8 cellular contexts compared by ENCODE assay signal in the genomic region with DNA sequence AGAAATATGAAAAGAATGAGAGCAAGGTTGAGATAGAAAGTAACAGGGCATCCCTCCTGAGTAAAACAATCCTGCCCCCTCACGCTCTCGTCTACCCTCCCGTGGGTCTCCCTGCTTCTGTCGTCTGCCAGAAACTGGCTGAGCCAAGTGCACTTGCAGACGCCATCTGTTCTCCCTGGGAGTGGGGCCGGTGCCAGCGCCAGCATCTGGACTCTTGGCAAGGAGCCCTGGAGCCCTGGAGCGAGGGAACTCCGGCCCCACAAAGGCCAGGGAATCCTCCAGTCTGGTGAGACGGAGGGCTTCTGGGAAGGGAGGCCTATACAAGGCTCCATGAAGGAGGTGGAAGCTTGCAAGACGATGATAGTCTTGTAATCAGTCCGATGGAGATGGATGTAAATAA. TPM values are rescaled to one million over a fixed set of nuclear protein-coding genes. Genes with fewer than 3 reads are reported as not detected.
DNase-seq lines count a peak whose midpoint lies in the region; ATAC-seq and TF ChIP-seq lines count a peak whose summit lies in the region.

No MANE protein-coding gene starts in this region.

- no peak overlapping the region for H3K4me3 ChIP-seq in esophagus muscularis mucosa

- TF ChIP-seq CTCF in esophagus muscularis mucosa (IDR thresholded peaks at IDR 0.05): no peak
- no peak for TF ChIP-seq CTCF in activated CD8-positive, alpha-beta T cell treated with anti-CD3 and anti-CD28 coated beads for 36 hours (IDR thresholded peaks at IDR 0.05)

- H3K4me1 ChIP-seq in esophagus muscularis mucosa: peaks cover 20 to 44% (median 38%) of the 10 kb centered on the region in 4 donors

- H3K27me3 ChIP-seq in esophagus muscularis mucosa: no peaks in the 10 kb centered on the region

- peaks cover 22% of the 10 kb centered on the region for H3K4me1 Mint-ChIP-seq in activated CD8-positive, alpha-beta T cell treated with anti-CD3 and anti-CD28 coated beads for 36 hours (ENCODE audit: low read depth)
- peaks cover 19% of the 10 kb centered on the region for H3K4me1 Mint-ChIP-seq in activated CD4-positive, alpha-beta T cell treated with anti-CD3 and anti-CD28 coated beads, Interleukin-2, amount 10 ng/mL, durations not matched to agents 7 days and 5 days

- H3K4me3 Mint-ChIP-seq in activated CD8-positive, alpha-beta T cell treated with anti-CD3 and anti-CD28 coated beads for 36 hours: no peak overlapping the region
- H3K4me3 Mint-ChIP-seq in activated CD4-positive, alpha-beta T cell treated with anti-CD3 and anti-CD28 coated beads, Interleukin-2, amount 10 ng/mL, durations not matched to agents 7 days and 5 days: no peak overlapping the region

- TF ChIP-seq POLR2A in esophagus muscularis mucosa (IDR thresholded peaks at IDR 0.05; ENCODE audit: low read depth): no peak

- H3K9me3 ChIP-seq in esophagus muscularis mucosa: no peaks in the 10 kb centered on the region

- WGBS in esophagus muscularis mucosa: 14% methylated on average over 12 of the region's 12 CpGs

- CTCF ChIA-PET in activated CD8-positive, alpha-beta T cell treated with anti-CD3 and anti-CD28 coated beads for 36 hours (lab: Charles Lee): no interaction called here
- CTCF ChIA-PET in activated CD4-positive, alpha-beta T cell treated with anti-CD3 and anti-CD28 coated beads, Interleukin-2, amount 10 ng/mL, durations not matched to agents 7 days and 5 days (lab: Charles Lee): no interaction called here

- no peak for ATAC-seq in HG02884 (IDR thresholded peaks at IDR 0.05; ENCODE audit: unreplicated experiment)
- ATAC-seq in activated CD8-positive, alpha-beta T cell treated with anti-CD3 and anti-CD28 coated beads for 36 hours: no peak

- POLR2A ChIA-PET in activated CD8-positive, alpha-beta T cell treated with anti-CD3 and anti-CD28 coated beads for 36 hours (lab: Charles Lee): no interaction called here
- POLR2A ChIA-PET in activated CD4-positive, alpha-beta T cell treated with anti-CD3 and anti-CD28 coated beads, Interleukin-2, amount 10 ng/mL, durations not matched to agents 7 days and 5 days (lab: Charles Lee): no interaction called here

- no peaks in the 10 kb centered on the region for H3K27me3 Mint-ChIP-seq in activated CD8-positive, alpha-beta T cell treated with anti-CD3 and anti-CD28 coated beads for 36 hours
- H3K27me3 Mint-ChIP-seq in activated CD4-positive, alpha-beta T cell treated with anti-CD3 and anti-CD28 coated beads, Interleukin-2, amount 10 ng/mL, durations not matched to agents 7 days and 5 days: no peaks in the 10 kb centered on the region

- H3K9me3 Mint-ChIP-seq in activated CD8-positive, alpha-beta T cell treated with anti-CD3 and anti-CD28 coated beads for 36 hours: no peaks in the 10 kb centered on the region
- no peaks in the 10 kb centered on the region for H3K9me3 Mint-ChIP-seq in activated CD4-positive, alpha-beta T cell treated with anti-CD3 and anti-CD28 coated beads, Interleukin-2, amount 10 ng/mL, durations not matched to agents 7 days and 5 days

- no peak overlapping the region for H3K27ac Mint-ChIP-seq in activated CD8-positive, alpha-beta T cell treated with anti-CD3 and anti-CD28 coated beads for 36 hours
- no peak overlapping the region for H3K27ac Mint-ChIP-seq in activated CD4-positive, alpha-beta T cell treated with anti-CD3 and anti-CD28 coated beads, Interleukin-2, amount 10 ng/mL, durations not matched to agents 7 days and 5 days

- DNase-seq in DMS79 treated with DMSO at 0.1 percent for 48 hours (lab: John Stamatoyannopoulos, UW) (peak; percentile 96), NCI-H524 treated with DMSO at 0.1 percent for 48 hours (lab: John Stamatoyannopoulos, UW) (peak; percentile 93), esophagus muscularis mucosa (ENCODE audit: extremely low spot score) (peak; percentile 93), pons (ENCODE audit: low spot score) (peak; percentile 69), kidney glomerular epithelial cell (lab: John Stamatoyannopoulos, UW) (no peak)
- no peak for DNase-seq in activated CD8-positive, alpha-beta T cell treated with anti-CD3 and anti-CD28 coated beads for 36 hours
- DNase-seq in activated CD4-positive, alpha-beta T cell treated with anti-CD3 and anti-CD28 coated beads, Interleukin-2, amount 10 ng/mL, durations not matched to agents 7 days and 5 days: no peak

- H3K36me3 Mint-ChIP-seq in activated CD8-positive, alpha-beta T cell treated with anti-CD3 and anti-CD28 coated beads for 36 hours (ENCODE audit: low read depth): peaks cover 2% of the 10 kb centered on the region
- H3K36me3 Mint-ChIP-seq in activated CD4-positive, alpha-beta T cell treated with anti-CD3 and anti-CD28 coated beads, Interleukin-2, amount 10 ng/mL, durations not matched to agents 7 days and 5 days (ENCODE audit: low read depth): no peaks in the 10 kb centered on the region

- no peak for TF ChIP-seq EP300 in esophagus muscularis mucosa (IDR thresholded peaks at IDR 0.05)

- H3K27ac ChIP-seq in esophagus muscularis mucosa (replicated peaks in 1 of 4): peak overlapping the region in 3 of 4 donors; percentile 30 to 52 (median 42)

- intact Hi-C loops in esophagus muscularis mucosa (cut with DNase I): no loop called here
- intact Hi-C loops in activated CD8-positive, alpha-beta T cell treated with anti-CD3 and anti-CD28 coated beads for 36 hours (cut with micrococcal nuclease): no loop called here

- no peaks in the 10 kb centered on the region for H3K36me3 ChIP-seq in esophagus muscularis mucosa

RNA-seq across cellular contexts. Expression of a gene that starts 2.3 kb away (rescaled TPM):
- 10 to 100 TPM in 3 of 4 donors, 1 to 10 TPM in 1; 9.7 to 17.2 (median 14.1) TPM for total RNA-seq in esophagus muscularis mucosa
- 1 to 10 TPM; 8.9 to 9.1 TPM for total RNA-seq in activated CD8-positive, alpha-beta T cell treated with anti-CD3 and anti-CD28 coated beads for 36 hours
- total RNA-seq in activated CD4-positive, alpha-beta T cell treated with anti-CD3 and anti-CD28 coated beads, Interleukin-2, amount 10 ng/mL, durations not matched to agents 7 days and 5 days: 1 to 10 TPM; 5.4 to 5.6 TPM

RNA-seq across cellular contexts. Expression of a gene that starts 10.0 kb away (rescaled TPM):
- total RNA-seq in esophagus muscularis mucosa: 1 to 10 TPM; 4.9 to 9.3 (median 6.9) TPM
- 1 to 10 TPM; 3.1 to 5.1 TPM for total RNA-seq in activated CD8-positive, alpha-beta T cell treated with anti-CD3 and anti-CD28 coated beads for 36 hours
- total RNA-seq in activated CD4-positive, alpha-beta T cell treated with anti-CD3 and anti-CD28 coated beads, Interleukin-2, amount 10 ng/mL, durations not matched to agents 7 days and 5 days: 10 to 100 TPM; 11.6 to 11.7 TPM

RNA-seq across cellular contexts. Expression of a gene that starts 20.3 kb away (rescaled TPM):
- total RNA-seq in esophagus muscularis mucosa: 10 to 100 TPM; 29.8 to 52.4 (median 31.8) TPM
- total RNA-seq in activated CD8-positive, alpha-beta T cell treated with anti-CD3 and anti-CD28 coated beads for 36 hours: 100 to 1,000 TPM; 112 to 123 TPM
- 100 to 1,000 TPM; 194 TPM for total RNA-seq in activated CD4-positive, alpha-beta T cell treated with anti-CD3 and anti-CD28 coated beads, Interleukin-2, amount 10 ng/mL, durations not matched to agents 7 days and 5 days

RNA-seq across cellular contexts. Expression of a gene that starts 23.2 kb away (rescaled TPM):
- total RNA-seq in esophagus muscularis mucosa: 10 to 100 TPM; 11.2 to 15.2 (median 13.2) TPM
- 10 to 100 TPM; 46.6 to 47.0 TPM for total RNA-seq in activated CD8-positive, alpha-beta T cell treated with anti-CD3 and anti-CD28 coated beads for 36 hours
- 10 to 100 TPM; 21.1 to 26.9 TPM for total RNA-seq in activated CD4-positive, alpha-beta T cell treated with anti-CD3 and anti-CD28 coated beads, Interleukin-2, amount 10 ng/mL, durations not matched to agents 7 days and 5 days

RNA-seq across cellular contexts. Expression of a gene that starts 23.6 kb away (rescaled TPM):
- 10 to 100 TPM; 40.7 to 75.2 (median 54.0) TPM for total RNA-seq in esophagus muscularis mucosa
- total RNA-seq in activated CD8-positive, alpha-beta T cell treated with anti-CD3 and anti-CD28 coated beads for 36 hours: 10 to 100 TPM; 32.3 to 36.9 TPM
- 10 to 100 TPM; 12.7 TPM for total RNA-seq in activated CD4-positive, alpha-beta T cell treated with anti-CD3 and anti-CD28 coated beads, Interleukin-2, amount 10 ng/mL, durations not matched to agents 7 days and 5 days

Comparison
In these comparisons a context has a peak if more than half of its experiments do, and no peak if none do; other contexts are left out.
1. DNase-seq: peak in DMS79 treated with DMSO at 0.1 percent for 48 hours (single experiment), NCI-H524 treated with DMSO at 0.1 percent for 48 hours (single experiment), esophagus muscularis mucosa (single experiment) and pons (single experiment); none in kidney glomerular epithelial cell (single experiment), activated CD8-positive, alpha-beta T cell treated with anti-CD3 and anti-CD28 coated beads for 36 hours (single experiment) and activated CD4-positive, alpha-beta T cell treated with anti-CD3 and anti-CD28 coated beads, Interleukin-2, amount 10 ng/mL, durations not matched to agents 7 days and 5 days (single experiment).